In the genomic region with DNA sequence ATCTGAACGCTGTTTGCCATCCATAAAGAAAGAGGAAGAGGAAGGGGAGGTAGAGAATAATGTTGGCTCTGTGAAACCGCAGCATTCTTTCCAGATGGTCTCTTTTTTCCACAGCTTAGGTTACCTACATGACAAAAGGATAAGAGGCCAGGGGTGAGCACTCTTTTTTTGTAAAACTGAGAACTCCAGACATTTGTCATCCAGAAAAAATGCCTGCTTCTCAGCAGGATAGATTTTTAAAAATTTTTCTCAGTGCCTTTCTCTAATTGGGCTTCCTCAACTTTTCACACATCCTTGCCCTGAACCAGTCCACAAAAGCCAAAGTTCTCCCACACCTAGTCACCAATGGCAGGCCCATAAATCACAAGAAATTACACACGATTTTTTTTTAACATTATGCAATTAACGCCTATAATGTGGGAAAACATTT, we compare ENCODE assay signal across 17 cellular contexts.
DNase-seq lines count a peak whose midpoint lies in the region; ATAC-seq lines count a peak whose summit lies in the region.
"Had no signal": no experiment of that assay in that cellular context is flagged by ENCODE, and none has a peak within 500 bp of the region (broad histone marks: within the 10 kb centered on the region; RNA-seq: fewer than 3 reads in every experiment).

No MANE protein-coding gene starts in this region.

- H3K4me3 ChIP-seq in iPS DF 6.9 (ENCODE audit: low read length) (peak overlapping the region; percentile 18; the same call in 1 of the 2 replicates), neuronal stem cell (ENCODE audit: low read length in 2 of 2) (peak overlapping the region in 1 of 2 donors; percentile 6)
- H3K4me3 ChIP-seq: mucosa of descending colon, PC-9, prostate gland, tibial nerve had no signal

- no peaks in the 10 kb centered on the region for H3K4me1 Mint-ChIP-seq in activated naive CD8-positive, alpha-beta T cell treated with anti-CD3 and anti-CD28 coated beads, Interleukin-2, amount 50 U/mL, for 24 hours
- H3K4me1 Mint-ChIP-seq: B cell, IgD-negative memory B cell had no signal

- H3K79me1 ChIP-seq in neuronal stem cell (ENCODE audit: low read depth, low read length), result no peaks in the 10 kb centered on the region

- no peak for ATAC-seq in activated naive CD8-positive, alpha-beta T cell treated with anti-CD3 and anti-CD28 coated beads, Interleukin-2, amount 50 U/mL, for 24 hours
- ATAC-seq: mucosa of descending colon had no signal

- no peak overlapping the region for H2BK5ac ChIP-seq in neuronal stem cell (ENCODE audit: low read length)

- H3K18ac ChIP-seq in neuronal stem cell (ENCODE audit: low read length), result no peak overlapping the region

- H3K4me3 Mint-ChIP-seq in activated naive CD8-positive, alpha-beta T cell treated with anti-CD3 and anti-CD28 coated beads, Interleukin-2, amount 50 U/mL, for 24 hours, result no peak overlapping the region
- H3K4me3 Mint-ChIP-seq: activated naive CD8-positive, alpha-beta T cell; B cell; IgD-negative memory B cell had no signal

- no peaks in the 10 kb centered on the region for H3K27me3 Mint-ChIP-seq in activated naive CD8-positive, alpha-beta T cell treated with anti-CD3 and anti-CD28 coated beads, Interleukin-2, amount 50 U/mL, for 24 hours
- H3K27me3 Mint-ChIP-seq: activated naive CD8-positive, alpha-beta T cell; B cell; IgD-negative memory B cell had no signal

- H3K9ac ChIP-seq in ES-I3 (ENCODE audit: low read depth, low read length) (peak overlapping the region; percentile 79), neuronal stem cell (ENCODE audit: low read depth, low read length, poor library complexity) (no peak overlapping the region)

- no peak overlapping the region for H2BK12ac ChIP-seq in neuronal stem cell (ENCODE audit: low read length)

- peaks cover 36% of the 10 kb centered on the region for H3K4me1 ChIP-seq in ES-I3 (ENCODE audit: insufficient read depth, low read length)
- peaks cover 3% of the 10 kb centered on the region; the same call in 1 of the 2 replicates for H3K4me1 ChIP-seq in iPS DF 6.9 (ENCODE audit: control insufficient read depth, insufficient read depth, low read length)
- H3K4me1 ChIP-seq in neuronal stem cell (ENCODE audit: control insufficient read depth in 2 of 2, insufficient read depth in 1 of 2, low read depth in 1 of 2, low read length in 2 of 2), result peaks cover 6 to 24% of the 10 kb centered on the region in 2 donors
- H3K4me1 ChIP-seq: prostate gland, tibial nerve had no signal

- no peak overlapping the region for H3K14ac ChIP-seq in neuronal stem cell (ENCODE audit: low read length)

- no peak overlapping the region for H2BK15ac ChIP-seq in neuronal stem cell (ENCODE audit: low read length)

- H3K36me3 ChIP-seq in ES-I3 (ENCODE audit: insufficient read depth, low read length), result peaks cover 6% of the 10 kb centered on the region; the same call in 1 of the 2 replicates
- H3K36me3 ChIP-seq in iPS DF 6.9 (ENCODE audit: control insufficient read depth, insufficient read depth, low read length), result no peaks in the 10 kb centered on the region
- H3K36me3 ChIP-seq in neuronal stem cell (replicated peaks in 1 of 2; ENCODE audit: control insufficient read depth in 2 of 2, insufficient read depth in 2 of 2, low read length in 2 of 2), result no peaks in the 10 kb centered on the region
- H3K36me3 ChIP-seq: prostate gland, tibial nerve had no signal

- H3K27ac ChIP-seq in iPS DF 6.9 (ENCODE audit: low read length) (no peak overlapping the region), neuronal stem cell (replicated peaks; ENCODE audit: low read length) (peak overlapping the region; percentile 3)
- H3K27ac ChIP-seq: PC-9, prostate gland, tibial nerve had no signal

- peak; percentile 53 for DNase-seq in RPMI7951 (ENCODE audit: low read depth)
- DNase-seq in iPS DF 6.9 (ENCODE audit: low read depth, low spot score), result peak; percentile 57
- DNase-seq in neuronal stem cell (ENCODE audit: low spot score), result no peak
- no peak for DNase-seq in dermis blood vessel endothelial cell
- no peak for DNase-seq in activated naive CD8-positive, alpha-beta T cell treated with anti-CD3 and anti-CD28 coated beads, Interleukin-2, amount 50 U/mL, for 24 hours
- DNase-seq in T-helper 1 cell, result no peak
- no peak for DNase-seq in activated CD4-positive, CD25-positive, alpha-beta regulatory T cell treated with anti-CD3 and anti-CD28 coated beads, Interleukin-2, amount 50 U/mL, for 72 hours
- DNase-seq: DMS53, mucosa of descending colon, NCI-H446 treated with DMSO at 0.1 percent for 48 hours, PC-9 had no signal

- no peak overlapping the region for H2AFZ ChIP-seq in neuronal stem cell (ENCODE audit: low read length)
- H2AFZ ChIP-seq: PC-9 had no signal

- H3K23ac ChIP-seq in neuronal stem cell (ENCODE audit: low read depth, low read length, poor library complexity), result no peak overlapping the region

- H3K4me2 ChIP-seq in neuronal stem cell (ENCODE audit: insufficient read depth, low read length, poor library complexity, severe bottlenecking), result no peak overlapping the region
- H3K4me2 ChIP-seq: PC-9 had no signal

- no CpG with 5 or more reads among the region's 4 CpGs for WGBS in iPS DF 6.9 (ENCODE audit: insufficient coverage, insufficient read length)
- no CpG with 5 or more reads among the region's 4 CpGs for WGBS in neuronal stem cell (ENCODE audit: extremely low coverage in 2 of 2, insufficient read length in 2 of 2, insufficient replicate concordance in 1 of 2), 2 donors

- H3K36me3 Mint-ChIP-seq in activated naive CD8-positive, alpha-beta T cell treated with anti-CD3 and anti-CD28 coated beads, Interleukin-2, amount 50 U/mL, for 24 hours (ENCODE audit: low read depth), result no peaks in the 10 kb centered on the region
- H3K36me3 Mint-ChIP-seq: activated naive CD8-positive, alpha-beta T cell; IgD-negative memory B cell had no signal

- H3K9me3 ChIP-seq in ES-I3 (ENCODE audit: control insufficient read depth, insufficient read depth, low read length) (no peaks in the 10 kb centered on the region), iPS DF 6.9 (ENCODE audit: control insufficient read depth, insufficient read depth, low read length) (no peaks in the 10 kb centered on the region), neuronal stem cell (replicated peaks in 1 of 2; ENCODE audit: control insufficient read depth in 2 of 2, insufficient read depth in 1 of 2, low read depth in 1 of 2, low read length in 2 of 2) (no peaks in the 10 kb centered on the region)
- H3K9me3 ChIP-seq: mucosa of descending colon, prostate gland, tibial nerve had no signal

- no peak overlapping the region for H2AK5ac ChIP-seq in neuronal stem cell (ENCODE audit: low read depth, low read length)

- no peak overlapping the region for H2BK120ac ChIP-seq in neuronal stem cell (ENCODE audit: low read depth, low read length)

- no peak overlapping the region for H4K91ac ChIP-seq in neuronal stem cell (ENCODE audit: low read depth, low read length, poor library complexity)

- H4K8ac ChIP-seq in neuronal stem cell (ENCODE audit: low read depth, low read length), result no peak overlapping the region

- no peaks in the 10 kb centered on the region for H3K27me3 ChIP-seq in iPS DF 6.9 (ENCODE audit: control insufficient read depth, insufficient read depth, low read length)
- H3K27me3 ChIP-seq in neuronal stem cell (ENCODE audit: control insufficient read depth in 3 of 3, insufficient read depth in 3 of 3, low read depth in 1 of 3, low read length in 3 of 3), result no peaks in the 10 kb centered on the region
- H3K27me3 ChIP-seq: tibial nerve had no signal

- no peaks in the 10 kb centered on the region for H3K9me3 Mint-ChIP-seq in activated naive CD8-positive, alpha-beta T cell treated with anti-CD3 and anti-CD28 coated beads, Interleukin-2, amount 50 U/mL, for 24 hours

- H3K4ac ChIP-seq in neuronal stem cell (ENCODE audit: low read length), result no peak overlapping the region

- H3K27ac Mint-ChIP-seq in activated naive CD8-positive, alpha-beta T cell treated with anti-CD3 and anti-CD28 coated beads, Interleukin-2, amount 50 U/mL, for 24 hours, result no peak overlapping the region
- H3K27ac Mint-ChIP-seq: activated naive CD8-positive, alpha-beta T cell; B cell had no signal

Comparison
In these comparisons a context has a peak if more than half of its experiments do, and no peak if none do; other contexts are left out.
1. DNase-seq: peak in RPMI7951 (single experiment) and iPS DF 6.9 (single experiment); none in neuronal stem cell (single experiment), dermis blood vessel endothelial cell (single experiment), activated naive CD8-positive, alpha-beta T cell treated with anti-CD3 and anti-CD28 coated beads, Interleukin-2, amount 50 U/mL, for 24 hours (single experiment), T-helper 1 cell (0 of 5) and activated CD4-positive, CD25-positive, alpha-beta regulatory T cell treated with anti-CD3 and anti-CD28 coated beads, Interleukin-2, amount 50 U/mL, for 72 hours (single experiment).